29 cellular contexts compared by ENCODE assay signal in the genomic region with DNA sequence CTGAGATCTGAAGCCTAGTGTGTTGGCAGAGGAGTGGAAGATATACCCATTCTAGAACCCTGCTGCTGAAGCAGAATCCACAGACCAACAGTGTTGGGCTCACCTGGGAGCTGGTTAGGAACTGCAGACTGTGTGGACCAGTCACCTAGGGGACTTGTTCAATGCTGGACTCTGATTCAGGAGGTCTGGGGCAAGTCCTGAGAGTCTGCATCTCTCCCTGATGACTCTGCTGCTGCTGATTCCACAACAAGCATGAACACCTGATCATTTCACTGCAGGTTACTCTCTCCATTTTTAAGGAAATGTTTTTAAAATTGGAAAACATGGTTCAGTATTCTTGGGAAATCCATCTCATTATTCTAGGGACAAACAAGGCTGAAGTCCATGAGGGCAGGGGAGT.
"Had no signal": no experiment of that assay in that cellular context is flagged by ENCODE, and none has a peak within 500 bp of the region (broad histone marks: within the 10 kb centered on the region; RNA-seq: fewer than 3 reads in every experiment).

No MANE protein-coding gene starts in this region.

- H3K27ac ChIP-seq: dorsolateral prefrontal cortex, esophagus squamous epithelium, lower lobe of right lung, neutrophil, prostate gland, sigmoid colon, thoracic aorta, tibial nerve, upper lobe of left lung had no signal

- H3K27me3 ChIP-seq: dorsolateral prefrontal cortex, esophagus squamous epithelium, neutrophil, sigmoid colon, tibial nerve, upper lobe of left lung had no signal

- H3K9me3 ChIP-seq: esophagus squamous epithelium, lower lobe of right lung, mucosa of descending colon, neutrophil, prostate gland, sigmoid colon, thoracic aorta, tibial nerve, upper lobe of left lung had no signal

- H3K4me1 ChIP-seq: lower lobe of right lung, prostate gland, sigmoid colon, tibial nerve, upper lobe of left lung had no signal

- H3K9me3 Mint-ChIP-seq: memory B cell; neural crest cell; stimulated activated naive CD8-positive, alpha-beta T cell treated with anti-CD3 and anti-CD28 coated beads, Interleukin-15, Interleukin-2, amounts not matched to agents 100 ng/mL and 50 ng/mL, for 24 hours had no signal

- H3K4me3 ChIP-seq: dorsolateral prefrontal cortex, esophagus squamous epithelium, lower lobe of right lung, mucosa of descending colon, prostate gland, sigmoid colon, thoracic aorta, tibial nerve, upper lobe of left lung had no signal

- H3K4me1 Mint-ChIP-seq: immature natural killer cell; memory B cell; mesothelial cell of epicardium; naive B cell; neural crest cell; stimulated activated naive B cell treated with anti-CD40 and anti-IgM and Interleukin-4, amounts not matched to agents 10 μg/mL and 1 μg/mL and 100 μg/mL, for 72 hours had no signal

- H3K4me3 Mint-ChIP-seq: immature natural killer cell; memory B cell; mesothelial cell of epicardium; naive B cell; natural killer cell treated with Interleukin-12 subunit alpha and Interleukin-12 subunit beta and Interleukin-15 and Interleukin-18, amount 100 ng/mL, for 72 hours; neural crest cell; stimulated activated naive B cell treated with anti-CD40 and anti-IgM and Interleukin-4, amounts not matched to agents 10 μg/mL and 1 μg/mL and 100 μg/mL, for 72 hours; stimulated activated naive CD8-positive, alpha-beta T cell treated with anti-CD3 and anti-CD28 coated beads, Interleukin-15, Interleukin-2, amounts not matched to agents 100 ng/mL and 50 ng/mL, for 24 hours had no signal

- H3K27ac Mint-ChIP-seq: immature natural killer cell; memory B cell; mesothelial cell of epicardium; naive B cell; natural killer cell treated with Interleukin-12 subunit alpha and Interleukin-12 subunit beta and Interleukin-15 and Interleukin-18, amount 100 ng/mL, for 72 hours; stimulated activated naive B cell treated with anti-CD40 and anti-IgM and Interleukin-4, amounts not matched to agents 10 μg/mL and 1 μg/mL and 100 μg/mL, for 72 hours; stimulated activated naive CD8-positive, alpha-beta T cell treated with anti-CD3 and anti-CD28 coated beads, Interleukin-15, Interleukin-2, amounts not matched to agents 100 ng/mL and 50 ng/mL, for 24 hours had no signal

- DNase-seq: cerebellar nuclear complex; dorsolateral prefrontal cortex; effector CD4-positive, alpha-beta T cell; erythroblast; esophagus squamous epithelium; hypothalamus; immature natural killer cell; islet precursor cell; left ventricle myocardium superior; lower lobe of right lung; mucosa of descending colon; naive B cell; right cardiac atrium; sigmoid colon; stimulated activated CD4-positive, alpha-beta T cell treated with anti-CD3 and anti-CD28 coated beads, Interleukin-4, amount 100 ng/mL, for 4 hours; stimulated activated naive B cell treated with anti-CD40 and anti-IgM and Interleukin-4, amounts not matched to agents 10 μg/mL and 1 μg/mL and 100 μg/mL, for 72 hours; upper lobe of left lung had no signal

- H3K36me3 Mint-ChIP-seq: immature natural killer cell; memory B cell; mesothelial cell of epicardium; naive B cell; natural killer cell treated with Interleukin-12 subunit alpha and Interleukin-12 subunit beta and Interleukin-15 and Interleukin-18, amount 100 ng/mL, for 72 hours; stimulated activated naive B cell treated with anti-CD40 and anti-IgM and Interleukin-4, amounts not matched to agents 10 μg/mL and 1 μg/mL and 100 μg/mL, for 72 hours had no signal

- H3K27me3 Mint-ChIP-seq: memory B cell; stimulated activated naive B cell treated with anti-CD40 and anti-IgM and Interleukin-4, amounts not matched to agents 10 μg/mL and 1 μg/mL and 100 μg/mL, for 72 hours; stimulated activated naive CD8-positive, alpha-beta T cell treated with anti-CD3 and anti-CD28 coated beads, Interleukin-15, Interleukin-2, amounts not matched to agents 100 ng/mL and 50 ng/mL, for 24 hours had no signal

- FAIRE-seq: colon, frontal cortex, urothelium cell line had no signal

- H3K36me3 ChIP-seq: esophagus squamous epithelium, lower lobe of right lung, neutrophil, prostate gland, sigmoid colon, thoracic aorta, tibial nerve, upper lobe of left lung had no signal
